In the genomic region with DNA sequence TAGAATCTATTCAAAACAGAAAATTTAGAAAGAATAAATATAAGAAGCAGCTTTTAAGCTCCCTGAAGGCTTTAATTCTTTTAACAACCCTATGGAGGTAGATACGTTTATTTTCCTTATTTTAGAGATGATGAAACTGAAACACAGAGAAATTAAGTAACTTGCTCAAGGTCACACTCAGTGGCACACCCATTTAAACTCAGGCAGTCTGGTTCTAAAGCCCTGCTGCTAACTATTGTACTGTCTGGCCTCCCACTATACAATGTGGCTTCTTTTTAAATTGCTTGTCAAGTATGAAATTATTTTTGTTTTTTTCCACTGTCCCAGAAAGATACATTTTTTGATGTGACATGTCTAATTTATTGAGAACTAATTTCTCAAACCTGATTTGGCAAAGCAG, we compare ENCODE assay signal across 11 cellular contexts. TPM values are rescaled to one million over a fixed set of nuclear protein-coding genes. Genes with fewer than 3 reads are reported as not detected.
DNase-seq lines count a peak whose midpoint lies in the region; ATAC-seq and TF ChIP-seq lines count a peak whose summit lies in the region.
"Had no signal": no experiment of that assay in that cellular context is flagged by ENCODE, and none has a peak within 500 bp of the region (broad histone marks: within the 10 kb centered on the region; RNA-seq: fewer than 3 reads in every experiment).

No MANE protein-coding gene starts in this region.

- H3K36me3 ChIP-seq in BE2C (peaks cover 12% of the 10 kb centered on the region; the same call in 1 of the 2 replicates), HUES48 (ENCODE audit: control insufficient read depth, insufficient read depth, low read length) (no peaks in the 10 kb centered on the region; the same call in none of the 2 replicates)

- no peak for TF ChIP-seq CTCF in BE2C (IDR thresholded peaks at IDR 0.05; ENCODE audit: low read depth, low read length)

- no peaks in the 10 kb centered on the region for H3K9me3 ChIP-seq in BE2C
- no peaks in the 10 kb centered on the region for H3K9me3 ChIP-seq in HUES48 (ENCODE audit: control insufficient read depth, insufficient read depth, low read length)

- DNase-seq in BE2C (no peak), amniotic epithelial cell (ENCODE audit: low read depth) (peak; percentile 37), naive B cell (no peak), amygdala (lab: John Stamatoyannopoulos, UW) (no peak), C1 segment of cervical spinal cord (lab: John Stamatoyannopoulos, UW) (no peak), nucleus accumbens (lab: John Stamatoyannopoulos, UW) (no peak)
- DNase-seq in stimulated activated CD4-positive, alpha-beta T cell treated with anti-CD3 and anti-CD28 coated beads, Interleukin-2, amount 100 ng/mL, for 24 hours: no peak
- DNase-seq: dorsolateral prefrontal cortex, NCI-H1436, occipital lobe had no signal

- H3K9ac ChIP-seq in HUES48 (ENCODE audit: low read depth, low read length): no peak overlapping the region

- H3K4me1 ChIP-seq in BE2C (no peaks in the 10 kb centered on the region), HUES48 (ENCODE audit: control insufficient read depth, insufficient read depth, low read length) (peaks cover 20% of the 10 kb centered on the region)

- H3K4me3 Mint-ChIP-seq in naive B cell: peak overlapping the region in 7 of 8 donors; percentile 55 to 100 (median 80)

- H3K36me3 Mint-ChIP-seq in naive B cell: peaks cover 0 to 5% of the 10 kb centered on the region in 2 donors

- H3K4me3 ChIP-seq in BE2C (ENCODE audit: low read depth, low read length) (peak overlapping the region; percentile 94), HUES48 (ENCODE audit: low read depth, low read length) (peak overlapping the region; percentile 97; the same call in 1 of the 2 replicates)

- H3K4me1 Mint-ChIP-seq in naive B cell: peaks cover 37 to 70% (median 66%) of the 10 kb centered on the region in 3 donors

- H3K27ac Mint-ChIP-seq in naive B cell: peak overlapping the region in 3 of 6 donors; percentile 58 to 96 (median 63)

- no peak for ATAC-seq in naive B cell (ENCODE audit: low read depth in 2 of 2)

- no peaks in the 10 kb centered on the region for H3K27me3 ChIP-seq in BE2C
- H3K27me3 ChIP-seq in HUES48 (ENCODE audit: control insufficient read depth, insufficient read depth, low read length): no peaks in the 10 kb centered on the region
- H3K27me3 ChIP-seq: dorsolateral prefrontal cortex had no signal

- no peaks in the 10 kb centered on the region for H3K27me3 Mint-ChIP-seq in naive B cell

- H3K27ac ChIP-seq in HUES48 (ENCODE audit: low read depth, low read length): no peak overlapping the region

- H3K9me3 Mint-ChIP-seq in naive B cell: peaks cover 0 to 2% (median 0%) of the 10 kb centered on the region in 7 donors

RNA-seq across cellular contexts. Expression of gene FAM217A, which starts 55.7 kb away (rescaled TPM):
- polyA plus RNA-seq in BE2C (2012; ENCODE audit: insufficient read depth, insufficient read length, low read depth): not detected
- polyA plus RNA-seq in naive B cell (ENCODE audit: low read depth in 6 of 6): not detected
